In genomic region chr10:49754951-49755350, GRCh38 we compare ENCODE assay signal across 2 cellular contexts. TPM values are rescaled to one million over a fixed set of nuclear protein-coding genes. Genes with fewer than 3 reads are reported as not detected.
"Had no signal": no experiment of that assay in that cellular context is flagged by ENCODE, and none has a peak within 500 bp of the region (broad histone marks: within the 10 kb centered on the region; RNA-seq: fewer than 3 reads in every experiment).

No MANE protein-coding gene starts in this region.

RNA-seq across cellular contexts. Expression of gene OGDHL, which starts 7.2 kb away (rescaled TPM):
- total RNA-seq: mononuclear cell; naive thymus-derived CD4-positive, alpha-beta T cell had no signal
